1 cellular context compared by ENCODE assay signal in the genomic region with DNA sequence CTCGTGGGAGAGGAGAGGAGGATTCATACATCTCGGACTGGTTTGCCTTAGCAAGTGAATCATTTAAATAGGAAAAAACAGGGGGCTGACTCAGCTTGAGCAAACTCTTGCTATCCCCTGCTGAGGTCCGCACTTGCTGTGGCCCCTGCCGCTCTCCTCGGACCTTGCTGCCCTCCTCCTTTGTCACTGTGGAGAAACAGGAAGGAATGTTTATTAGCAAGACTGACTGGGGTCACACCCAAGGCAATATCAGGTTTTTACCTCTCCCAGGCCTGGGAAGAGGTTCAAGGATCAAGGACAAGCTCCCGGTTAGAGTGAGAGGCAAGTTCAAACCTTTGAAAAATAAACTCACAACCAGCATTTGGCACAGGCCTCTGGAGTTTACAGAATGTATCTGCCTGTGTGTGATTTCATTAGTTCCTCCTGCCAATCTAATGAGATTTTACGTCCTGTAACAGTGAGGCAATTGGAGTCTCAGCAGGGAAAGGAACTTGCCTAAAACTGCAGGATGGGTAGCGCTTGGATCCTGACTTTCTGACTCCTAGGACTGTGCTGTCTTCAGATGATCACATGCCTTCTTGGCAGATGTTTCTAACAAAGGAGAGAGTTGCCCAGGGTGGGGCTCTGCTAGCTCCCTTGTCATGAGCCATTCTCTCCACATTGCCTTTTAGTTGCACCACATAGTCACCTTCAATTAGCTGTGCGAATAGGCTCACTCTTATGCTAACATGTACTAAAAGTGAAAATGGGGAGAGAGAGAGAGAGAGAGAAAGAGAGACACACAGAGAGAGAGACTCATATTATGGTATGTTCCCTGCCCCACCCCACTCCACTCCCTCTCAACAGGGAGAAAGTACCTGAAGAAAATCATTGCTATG.
TF ChIP-seq lines count a peak whose summit lies in the region.

No MANE protein-coding gene starts in this region.

TF ChIP-seq in endothelial cell of umbilical vein, 7 proteins besides CTCF, POLR2A, EP300 and RAD21:
- TF ChIP-seq, protein P1, sequence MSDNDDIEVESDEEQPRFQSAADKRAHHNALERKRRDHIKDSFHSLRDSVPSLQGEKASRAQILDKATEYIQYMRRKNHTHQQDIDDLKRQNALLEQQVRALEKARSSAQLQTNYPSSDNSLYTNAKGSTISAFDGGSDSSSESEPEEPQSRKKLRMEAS (IDR thresholded peaks at IDR 0.05; ENCODE audit: insufficient read depth, insufficient read length) = no peak
- TF ChIP-seq JUN (IDR thresholded peaks at IDR 0.05; ENCODE audit: borderline replicate concordance, insufficient read depth, insufficient read length, low read depth) (no peak), GATA2 (IDR thresholded peaks at IDR 0.05; ENCODE audit: insufficient read depth, insufficient read length, low read depth, low read length) (peak; percentile 78), POLR2AphosphoS5 (IDR thresholded peaks at IDR 0.05; ENCODE audit: insufficient read depth, low read depth, low read length) (peak; percentile 52), MYC (IDR thresholded peaks at IDR 0.05; ENCODE audit: low read depth, low read length) (no peak), EZH2 (IDR thresholded peaks at IDR 0.05; ENCODE audit: borderline replicate concordance, low read depth, low read length, severe bottlenecking) (no peak), FOS (IDR thresholded peaks at IDR 0.05; ENCODE audit: borderline replicate concordance, insufficient read depth, low read length) (peak; percentile 95)
